ENCODE assay signal across 1 cellular context in genomic region chr10:46229144-46229563, GRCh38.
TF ChIP-seq lines count a peak whose summit lies in the region.

No MANE protein-coding gene starts in this region.

TF ChIP-seq in HEK293, 187 proteins besides CTCF, POLR2A, EP300 and RAD21 (continued from another document):
- no peak for TF ChIP-seq ZBTB11 (tag by site-specific recombination; conservative IDR thresholded peaks at IDR 0.05; ENCODE audit: low read depth)
- no peak for TF ChIP-seq HIC1 (tag by site-specific recombination; IDR thresholded peaks at IDR 0.05)
- TF ChIP-seq ZNF571 (tag by site-specific recombination; IDR thresholded peaks at IDR 0.05), result no peak
- TF ChIP-seq ATF2 (tag by site-specific recombination; IDR thresholded peaks at IDR 0.05; ENCODE audit: low read depth), result no peak
- TF ChIP-seq ZNF398 (tag by site-specific recombination; IDR thresholded peaks at IDR 0.05), result no peak
- TF ChIP-seq TSHZ1 (tag by site-specific recombination; IDR thresholded peaks at IDR 0.05; ENCODE audit: borderline replicate concordance), result no peak
- no peak for TF ChIP-seq ZNF391 (tag by site-specific recombination; IDR thresholded peaks at IDR 0.05; ENCODE audit: borderline replicate concordance, low read depth)
- TF ChIP-seq ZNF549 (tag by site-specific recombination; IDR thresholded peaks at IDR 0.05), result no peak
- peak; percentile 65 for TF ChIP-seq ZNF654 (tag by site-specific recombination; IDR thresholded peaks at IDR 0.05; ENCODE audit: low read depth)
- TF ChIP-seq ZNF639 (tag by site-specific recombination; IDR thresholded peaks at IDR 0.05), result no peak
- TF ChIP-seq ZNF133 (tag by site-specific recombination; IDR thresholded peaks at IDR 0.05), result no peak
- TF ChIP-seq ZNF10 (tag by site-specific recombination; IDR thresholded peaks at IDR 0.05), result no peak
- no peak for TF ChIP-seq BCL11B (tag by site-specific recombination; IDR thresholded peaks at IDR 0.05; ENCODE audit: low read depth)
- no peak for TF ChIP-seq ZNF664 (tag by site-specific recombination; IDR thresholded peaks at IDR 0.05)
- no peak for TF ChIP-seq ZNF19 (tag by site-specific recombination; IDR thresholded peaks at IDR 0.05; ENCODE audit: low read depth)
- TF ChIP-seq ZNF768 (tag by site-specific recombination; IDR thresholded peaks at IDR 0.05), result no peak
- TF ChIP-seq ZNF2 (tag by site-specific recombination; IDR thresholded peaks at IDR 0.05), result peak; percentile 41; the same call in 1 of the 2 replicates
- no peak for TF ChIP-seq ZNF324 (tag by site-specific recombination; IDR thresholded peaks at IDR 0.05)
- no peak for TF ChIP-seq PBX3 (CRISPR knock-in tag; IDR thresholded peaks at IDR 0.05)
- no peak for TF ChIP-seq KLF9 (tag by site-specific recombination; IDR thresholded peaks at IDR 0.05; ENCODE audit: low read depth)
- no peak for TF ChIP-seq ZNF248 (tag by site-specific recombination; IDR thresholded peaks at IDR 0.05)
- peak; percentile 34 for TF ChIP-seq ZIC2 (tag by site-specific recombination; IDR thresholded peaks at IDR 0.05)
- no peak for TF ChIP-seq ZXDB (tag by site-specific recombination; IDR thresholded peaks at IDR 0.05)
